ENCODE assay signal across 39 cellular contexts in the genomic region with DNA sequence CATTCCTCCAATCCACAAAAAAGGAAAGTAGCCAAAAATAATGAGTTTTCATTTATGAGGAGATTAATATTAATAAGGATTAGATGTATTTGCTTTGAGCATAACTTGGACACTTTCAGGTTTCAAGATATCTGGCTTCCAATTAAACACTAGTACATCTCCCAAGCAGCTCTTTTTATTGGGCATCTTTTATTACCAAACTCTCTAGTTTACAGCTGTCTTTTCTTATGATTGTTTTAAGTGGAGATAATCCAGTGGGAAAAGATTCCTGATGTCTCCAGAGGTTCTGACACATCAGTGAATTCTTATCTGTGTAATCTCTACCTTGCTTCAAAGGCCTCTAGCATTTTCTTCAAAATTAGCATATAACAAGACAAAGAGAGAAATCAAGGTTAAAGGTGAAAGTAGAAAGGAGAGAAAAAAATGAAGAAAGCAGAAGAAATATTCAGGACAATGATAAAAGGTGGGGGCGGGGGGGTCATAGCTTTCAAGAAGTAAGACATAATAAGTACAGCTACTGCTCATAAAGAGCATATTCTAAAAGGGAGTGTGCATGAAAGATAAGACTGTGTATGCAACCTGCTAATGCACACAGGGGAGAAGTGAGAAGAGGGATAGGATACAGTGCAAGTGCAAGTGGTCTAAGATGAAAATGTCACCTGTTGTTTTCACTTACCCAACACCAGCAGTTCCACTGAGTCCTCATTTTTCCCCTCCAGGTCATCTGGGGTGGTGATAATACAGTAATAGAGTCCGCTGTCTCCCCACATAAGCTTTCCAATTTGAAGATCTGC. TPM values are rescaled to one million over a fixed set of nuclear protein-coding genes. Genes with fewer than 3 reads are reported as not detected.
"Had no signal": no experiment of that assay in that cellular context is flagged by ENCODE, and none has a peak within 500 bp of the region (broad histone marks: within the 10 kb centered on the region; RNA-seq: fewer than 3 reads in every experiment).

No MANE protein-coding gene starts in this region.

- H3K4me3 ChIP-seq: ascending aorta, PC-9 had no signal

- H3K4me1 Mint-ChIP-seq: activated naive CD4-positive, alpha-beta T cell treated with anti-CD3 and anti-CD28 coated beads, Interleukin-2, amount 50 U/mL, for 24 hours had no signal

- FAIRE-seq: colon, RCC 7860 had no signal

- H3K9me3 Mint-ChIP-seq: activated CD4-positive, alpha-beta memory T cell treated with anti-CD3 and anti-CD28 coated beads, Interleukin-2, amount 10 ng/mL, durations not matched to agents 7 days and 5 days; activated naive CD4-positive, alpha-beta T cell treated with anti-CD3 and anti-CD28 coated beads, Interleukin-2, amount 50 U/mL, for 24 hours; activated naive CD8-positive, alpha-beta T cell treated with anti-CD3 and anti-CD28 coated beads, Interleukin-2, amount 10 ng/mL, durations not matched to agents 7 days and 5 days; activated T-helper 17 cell treated with anti-CD3 and anti-CD28 coated beads, Interleukin-2, amount 50 U/mL, for 72 hours had no signal

- H3K4me1 ChIP-seq: ascending aorta had no signal

- DNase-seq: activated CD4-positive, alpha-beta memory T cell treated with anti-CD3 and anti-CD28 coated beads, Interleukin-2, amount 10 ng/mL, durations not matched to agents 7 days and 5 days; activated CD4-positive, alpha-beta T cell treated with anti-CD3 and anti-CD28 coated beads for 1 hour; activated CD4-positive, alpha-beta T cell treated with anti-CD3 and anti-CD28 coated beads for 48 hours; activated CD4-positive, CD25-positive, alpha-beta regulatory T cell; activated CD8-positive, alpha-beta memory T cell treated with anti-CD3 and anti-CD28 coated beads for 24 hours; activated CD8-positive, alpha-beta memory T cell treated with anti-CD3 and anti-CD28 coated beads, Interleukin-2, amount 10 ng/mL, durations not matched to agents 7 days and 5 days; activated CD8-positive, alpha-beta memory T cell treated with anti-CD3 and anti-CD28 coated beads, Interleukin-2, amount 50 U/mL, for 48 hours; activated gamma-delta T cell; activated naive CD4-positive, alpha-beta T cell treated with Interleukin-2 at 50 U/mL for 16 hours; activated naive CD8-positive, alpha-beta T cell treated with anti-CD3 and anti-CD28 coated beads, Interleukin-2, amount 10 ng/mL, durations not matched to agents 7 days and 5 days; activated T-cell treated with anti-CD3 and anti-CD28 coated beads, Interleukin-2, amount 50 U/mL, for 48 hours; amygdala; caudate nucleus; NCI-H1092 treated with DMSO at 0.1 percent for 48 hours; NCI-H1436; NCI-H1694; NCI-H1930; NCI-H2081 treated with DMSO at 0.1 percent for 48 hours; NCI-H226; NCI-H446 treated with DMSO at 0.1 percent for 48 hours; NCI-H524; NCI-H69; NCI-H82; NK-92 treated with Interleukin-12 subunit alpha and Interleukin-12 subunit beta, amount 100 ng/mL, for 24 hours; PC-9; SIG-M5; SW 1271; T-helper 1 cell; T-helper 2 cell; T-helper 9 cell had no signal

- H3K27me3 ChIP-seq: ascending aorta had no signal

- H3K4me3 Mint-ChIP-seq: activated CD4-positive, alpha-beta memory T cell treated with anti-CD3 and anti-CD28 coated beads, Interleukin-2, amount 10 ng/mL, durations not matched to agents 7 days and 5 days; activated CD8-positive, alpha-beta memory T cell treated with anti-CD3 and anti-CD28 coated beads, Interleukin-2, amount 10 ng/mL, durations not matched to agents 7 days and 5 days; activated naive CD4-positive, alpha-beta T cell treated with anti-CD3 and anti-CD28 coated beads, Interleukin-2, amount 50 U/mL, for 24 hours; activated naive CD8-positive, alpha-beta T cell treated with anti-CD3 and anti-CD28 coated beads, Interleukin-2, amount 10 ng/mL, durations not matched to agents 7 days and 5 days; activated T-helper 17 cell treated with anti-CD3 and anti-CD28 coated beads, Interleukin-2, amount 50 U/mL, for 72 hours had no signal

- H3K9me3 ChIP-seq: ascending aorta had no signal

- ATAC-seq: activated CD8-positive, alpha-beta memory T cell treated with anti-CD3 and anti-CD28 coated beads, Interleukin-2, amount 10 ng/mL, durations not matched to agents 7 days and 5 days; activated T-helper 17 cell treated with anti-CD3 and anti-CD28 coated beads, Interleukin-2, amount 50 U/mL, for 72 hours; Right ventricle myocardium inferior; SK-N-SH treated with all-trans-retinoic acid at 6 μM for 48 hours had no signal

- H3K36me3 Mint-ChIP-seq: activated naive CD4-positive, alpha-beta T cell treated with anti-CD3 and anti-CD28 coated beads, Interleukin-2, amount 50 U/mL, for 24 hours had no signal

- H3K27ac Mint-ChIP-seq: activated CD4-positive, alpha-beta memory T cell treated with anti-CD3 and anti-CD28 coated beads, Interleukin-2, amount 10 ng/mL, durations not matched to agents 7 days and 5 days; activated CD8-positive, alpha-beta memory T cell treated with anti-CD3 and anti-CD28 coated beads, Interleukin-2, amount 10 ng/mL, durations not matched to agents 7 days and 5 days; activated naive CD4-positive, alpha-beta T cell treated with anti-CD3 and anti-CD28 coated beads, Interleukin-2, amount 50 U/mL, for 24 hours; activated naive CD8-positive, alpha-beta T cell treated with anti-CD3 and anti-CD28 coated beads, Interleukin-2, amount 10 ng/mL, durations not matched to agents 7 days and 5 days; activated T-helper 17 cell treated with anti-CD3 and anti-CD28 coated beads, Interleukin-2, amount 50 U/mL, for 72 hours had no signal

- H3K36me3 ChIP-seq: ascending aorta had no signal

RNA-seq across cellular contexts. Expression of a gene that starts 19.1 kb away (rescaled TPM):
- total RNA-seq: ascending aorta, PC-9 had no signal

RNA-seq across cellular contexts. Expression of a gene that starts 32.8 kb away (rescaled TPM):
- total RNA-seq: activated naive CD8-positive, alpha-beta T cell treated with anti-CD3 and anti-CD28 coated beads, Interleukin-2, amount 10 ng/mL, durations not matched to agents 7 days and 5 days; activated T-helper 17 cell treated with anti-CD3 and anti-CD28 coated beads, Interleukin-2, amount 50 U/mL, for 72 hours; ascending aorta; LHCN-M2; PC-9; SK-MEL-5 had no signal
